11 cellular contexts compared by ENCODE assay signal in genomic region chr11:100709233-100709999, GRCh38.
A peak's percentile ranks its signal among the peaks of the same experiment; 100 is the strongest.
DNase-seq lines count a peak whose midpoint lies in the region; ATAC-seq and TF ChIP-seq lines count a peak whose summit lies in the region.
"Had no signal": no experiment of that assay in that cellular context is flagged by ENCODE, and none has a peak within 500 bp of the region (broad histone marks: within the 10 kb centered on the region; RNA-seq: fewer than 3 reads in every experiment).

No MANE protein-coding gene starts in this region.

- no peak for TF ChIP-seq CTCF in nephron (IDR thresholded peaks at IDR 0.05; ENCODE audit: unreplicated experiment in 3 of 3)

- no peaks in the 10 kb centered on the region for H3K9me3 Mint-ChIP-seq in nephron
- H3K9me3 Mint-ChIP-seq in stimulated activated memory B cell treated with anti-CD40 and anti-IgM and Interleukin-4, amounts not matched to agents 10 μg/mL and 1 μg/mL and 100 μg/mL, for 72 hours, result no peaks in the 10 kb centered on the region

- ATAC-seq in GM18861 (IDR thresholded peaks at IDR 0.05; ENCODE audit: unreplicated experiment) (peak; percentile 64), HG02571 (IDR thresholded peaks at IDR 0.05; ENCODE audit: unreplicated experiment) (peak; percentile 78), HG03342 (IDR thresholded peaks at IDR 0.05; ENCODE audit: unreplicated experiment) (no peak)
- ATAC-seq in stimulated activated memory B cell treated with anti-CD40 and anti-IgM and Interleukin-4, amounts not matched to agents 10 μg/mL and 1 μg/mL and 100 μg/mL, for 72 hours, result no peak

- H3K4me3 Mint-ChIP-seq in nephron, result no peak overlapping the region
- no peak overlapping the region for H3K4me3 Mint-ChIP-seq in stimulated activated memory B cell treated with anti-CD40 and anti-IgM and Interleukin-4, amounts not matched to agents 10 μg/mL and 1 μg/mL and 100 μg/mL, for 72 hours

- H3K27me3 Mint-ChIP-seq in nephron (ENCODE audit: low read depth), result no peaks in the 10 kb centered on the region
- no peaks in the 10 kb centered on the region for H3K27me3 Mint-ChIP-seq in stimulated activated memory B cell treated with anti-CD40 and anti-IgM and Interleukin-4, amounts not matched to agents 10 μg/mL and 1 μg/mL and 100 μg/mL, for 72 hours

- DNase-seq in NCI-H226 (peak; percentile 9), DMS153 (lab: John Stamatoyannopoulos, UW) (no peak), Ammon's horn (ENCODE audit: low spot score) (no peak)
- DNase-seq: adrenal gland, small intestine, T-helper 9 cell had no signal

- H3K36me3 Mint-ChIP-seq in nephron (ENCODE audit: low read depth), result peaks cover 10% of the 10 kb centered on the region
- H3K36me3 Mint-ChIP-seq in stimulated activated memory B cell treated with anti-CD40 and anti-IgM and Interleukin-4, amounts not matched to agents 10 μg/mL and 1 μg/mL and 100 μg/mL, for 72 hours, result peaks cover 10% of the 10 kb centered on the region

- H3K4me1 Mint-ChIP-seq in nephron, result peaks cover 19% of the 10 kb centered on the region
- peaks cover 29% of the 10 kb centered on the region for H3K4me1 Mint-ChIP-seq in stimulated activated memory B cell treated with anti-CD40 and anti-IgM and Interleukin-4, amounts not matched to agents 10 μg/mL and 1 μg/mL and 100 μg/mL, for 72 hours

- peak overlapping the region; percentile 61 to 81 (median 80) for H3K27ac Mint-ChIP-seq in nephron
- no peak overlapping the region for H3K27ac Mint-ChIP-seq in stimulated activated memory B cell treated with anti-CD40 and anti-IgM and Interleukin-4, amounts not matched to agents 10 μg/mL and 1 μg/mL and 100 μg/mL, for 72 hours

Comparison
In these comparisons a context has a peak if more than half of its experiments do, and no peak if none do; other contexts are left out.
1. ATAC-seq: peak in GM18861 (single experiment) and HG02571 (single experiment); none in stimulated activated memory B cell treated with anti-CD40 and anti-IgM and Interleukin-4, amounts not matched to agents 10 μg/mL and 1 μg/mL and 100 μg/mL, for 72 hours (single experiment) and HG03342 (single experiment).